ENCODE assay signal across 1 cellular context in the genomic region with DNA sequence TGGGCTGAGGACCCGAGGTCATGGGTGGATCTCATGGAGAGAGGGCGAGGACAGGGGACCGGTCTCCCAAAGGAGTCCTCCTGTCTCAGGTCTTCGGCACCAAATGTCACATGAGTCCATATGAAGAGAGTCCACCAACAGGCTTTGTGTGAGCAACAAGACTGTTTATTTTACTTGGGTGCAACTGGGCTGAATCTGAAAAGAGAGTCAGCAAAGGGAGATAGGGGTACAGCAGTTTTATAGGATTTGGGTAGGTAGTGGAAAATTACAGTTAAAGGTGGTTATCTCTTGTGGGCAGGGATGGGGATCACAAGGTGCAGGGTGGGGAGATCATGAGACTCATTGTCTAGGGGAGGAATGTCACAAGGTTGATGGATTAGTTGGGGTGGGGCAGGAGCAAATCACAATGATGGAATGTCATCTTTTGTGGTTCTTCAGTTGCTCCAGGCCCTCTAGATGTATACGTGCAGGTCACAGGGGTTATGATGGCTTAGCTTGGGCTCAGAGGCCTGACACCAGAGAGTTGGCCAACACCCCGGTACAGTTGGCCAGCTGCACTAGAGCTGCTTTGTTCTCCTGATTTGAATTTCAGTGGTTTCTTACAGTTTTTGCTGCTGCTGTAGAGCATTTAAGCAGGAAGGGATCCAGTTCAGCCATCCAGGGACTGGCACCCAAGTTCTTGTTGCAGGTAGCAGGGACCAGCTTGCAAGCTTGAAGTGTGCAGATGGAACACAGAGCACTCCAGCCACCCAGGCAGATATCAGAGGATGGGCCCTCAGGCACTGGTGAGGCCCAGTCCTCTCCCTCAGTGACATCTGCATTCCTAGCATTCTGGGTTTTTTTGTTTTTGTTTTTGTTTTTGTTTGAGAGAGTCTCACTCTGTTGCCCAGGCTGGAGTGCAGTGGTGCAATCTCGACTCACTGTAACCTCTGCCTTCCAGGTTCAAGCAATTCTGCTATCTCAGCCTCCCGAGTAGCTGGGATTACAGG.
TF ChIP-seq lines count a peak whose summit lies in the region.

No MANE protein-coding gene starts in this region.

TF ChIP-seq in K562, 482 proteins besides CTCF, POLR2A, EP300 and RAD21 (continued from another document and continues in another):
- TF ChIP-seq, protein P1, sequence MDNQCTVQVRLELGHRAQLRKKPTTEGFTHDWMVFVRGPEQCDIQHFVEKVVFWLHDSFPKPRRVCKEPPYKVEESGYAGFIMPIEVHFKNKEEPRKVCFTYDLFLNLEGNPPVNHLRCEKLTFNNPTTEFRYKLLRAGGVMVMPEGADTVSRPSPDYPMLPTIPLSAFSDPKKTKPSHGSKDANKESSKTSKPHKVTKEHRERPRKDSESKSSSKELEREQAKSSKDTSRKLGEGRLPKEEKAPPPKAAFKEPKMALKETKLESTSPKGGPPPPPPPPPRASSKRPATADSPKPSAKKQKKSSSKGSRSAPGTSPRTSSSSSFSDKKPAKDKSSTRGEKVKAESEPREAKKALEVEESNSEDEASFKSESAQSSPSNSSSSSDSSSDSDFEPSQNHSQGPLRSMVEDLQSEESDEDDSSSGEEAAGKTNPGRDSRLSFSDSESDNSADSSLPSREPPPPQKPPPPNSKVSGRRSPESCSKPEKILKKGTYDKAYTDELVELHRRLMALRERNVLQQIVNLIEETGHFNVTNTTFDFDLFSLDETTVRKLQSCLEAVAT (IDR thresholded peaks at IDR 0.05) = peak in 1 of 2 experiments; percentile 82; a peak in 1 of 4 replicates
- TF ChIP-seq ZNF165 (CRISPR knock-in tag; IDR thresholded peaks at IDR 0.05; ENCODE audit: borderline replicate concordance) = peak; percentile 96; the same call in 1 of the 2 replicates
- peak; percentile 91 for TF ChIP-seq BCL6 (CRISPR knock-in tag; IDR thresholded peaks at IDR 0.05)
- TF ChIP-seq, protein P2, sequence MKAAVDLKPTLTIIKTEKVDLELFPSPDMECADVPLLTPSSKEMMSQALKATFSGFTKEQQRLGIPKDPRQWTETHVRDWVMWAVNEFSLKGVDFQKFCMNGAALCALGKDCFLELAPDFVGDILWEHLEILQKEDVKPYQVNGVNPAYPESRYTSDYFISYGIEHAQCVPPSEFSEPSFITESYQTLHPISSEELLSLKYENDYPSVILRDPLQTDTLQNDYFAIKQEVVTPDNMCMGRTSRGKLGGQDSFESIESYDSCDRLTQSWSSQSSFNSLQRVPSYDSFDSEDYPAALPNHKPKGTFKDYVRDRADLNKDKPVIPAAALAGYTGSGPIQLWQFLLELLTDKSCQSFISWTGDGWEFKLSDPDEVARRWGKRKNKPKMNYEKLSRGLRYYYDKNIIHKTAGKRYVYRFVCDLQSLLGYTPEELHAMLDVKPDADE (conservative IDR thresholded peaks at IDR 0.05; ENCODE audit: control insufficient read depth, low read depth, low read length) = no peak
- TF ChIP-seq TEAD2 (tag; IDR thresholded peaks at IDR 0.05) = peak; percentile 17; the same call in 1 of the 2 replicates
- no peak for TF ChIP-seq ZNF764 (CRISPR knock-in tag; IDR thresholded peaks at IDR 0.05; ENCODE audit: low read depth)
- TF ChIP-seq, protein P3, sequence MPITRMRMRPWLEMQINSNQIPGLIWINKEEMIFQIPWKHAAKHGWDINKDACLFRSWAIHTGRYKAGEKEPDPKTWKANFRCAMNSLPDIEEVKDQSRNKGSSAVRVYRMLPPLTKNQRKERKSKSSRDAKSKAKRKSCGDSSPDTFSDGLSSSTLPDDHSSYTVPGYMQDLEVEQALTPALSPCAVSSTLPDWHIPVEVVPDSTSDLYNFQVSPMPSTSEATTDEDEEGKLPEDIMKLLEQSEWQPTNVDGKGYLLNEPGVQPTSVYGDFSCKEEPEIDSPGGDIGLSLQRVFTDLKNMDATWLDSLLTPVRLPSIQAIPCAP (CRISPR knock-in tag; IDR thresholded peaks at IDR 0.05; ENCODE audit: borderline replicate concordance) = no peak
- TF ChIP-seq, protein P4, sequence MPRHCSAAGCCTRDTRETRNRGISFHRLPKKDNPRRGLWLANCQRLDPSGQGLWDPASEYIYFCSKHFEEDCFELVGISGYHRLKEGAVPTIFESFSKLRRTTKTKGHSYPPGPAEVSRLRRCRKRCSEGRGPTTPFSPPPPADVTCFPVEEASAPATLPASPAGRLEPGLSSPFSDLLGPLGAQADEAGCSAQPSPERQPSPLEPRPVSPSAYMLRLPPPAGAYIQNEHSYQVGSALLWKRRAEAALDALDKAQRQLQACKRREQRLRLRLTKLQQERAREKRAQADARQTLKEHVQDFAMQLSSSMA (CRISPR knock-in tag; IDR thresholded peaks at IDR 0.05) = peak; percentile 60; the same call in 1 of the 2 replicates
- TF ChIP-seq, protein P5, sequence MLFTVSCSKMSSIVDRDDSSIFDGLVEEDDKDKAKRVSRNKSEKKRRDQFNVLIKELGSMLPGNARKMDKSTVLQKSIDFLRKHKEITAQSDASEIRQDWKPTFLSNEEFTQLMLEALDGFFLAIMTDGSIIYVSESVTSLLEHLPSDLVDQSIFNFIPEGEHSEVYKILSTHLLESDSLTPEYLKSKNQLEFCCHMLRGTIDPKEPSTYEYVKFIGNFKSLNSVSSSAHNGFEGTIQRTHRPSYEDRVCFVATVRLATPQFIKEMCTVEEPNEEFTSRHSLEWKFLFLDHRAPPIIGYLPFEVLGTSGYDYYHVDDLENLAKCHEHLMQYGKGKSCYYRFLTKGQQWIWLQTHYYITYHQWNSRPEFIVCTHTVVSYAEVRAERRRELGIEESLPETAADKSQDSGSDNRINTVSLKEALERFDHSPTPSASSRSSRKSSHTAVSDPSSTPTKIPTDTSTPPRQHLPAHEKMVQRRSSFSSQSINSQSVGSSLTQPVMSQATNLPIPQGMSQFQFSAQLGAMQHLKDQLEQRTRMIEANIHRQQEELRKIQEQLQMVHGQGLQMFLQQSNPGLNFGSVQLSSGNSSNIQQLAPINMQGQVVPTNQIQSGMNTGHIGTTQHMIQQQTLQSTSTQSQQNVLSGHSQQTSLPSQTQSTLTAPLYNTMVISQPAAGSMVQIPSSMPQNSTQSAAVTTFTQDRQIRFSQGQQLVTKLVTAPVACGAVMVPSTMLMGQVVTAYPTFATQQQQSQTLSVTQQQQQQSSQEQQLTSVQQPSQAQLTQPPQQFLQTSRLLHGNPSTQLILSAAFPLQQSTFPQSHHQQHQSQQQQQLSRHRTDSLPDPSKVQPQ (CRISPR knock-in tag; IDR thresholded peaks at IDR 0.05; ENCODE audit: borderline replicate concordance) = peak; percentile 95
- TF ChIP-seq ZNF239 (CRISPR knock-in tag; IDR thresholded peaks at IDR 0.05) = peak; percentile 87
- TF ChIP-seq FOXP1 (CRISPR knock-in tag; IDR thresholded peaks at IDR 0.05) = peak; percentile 41; the same call in 1 of the 2 replicates
- TF ChIP-seq NFIC (IDR thresholded peaks at IDR 0.05) = no peak
- TF ChIP-seq, protein P6, sequence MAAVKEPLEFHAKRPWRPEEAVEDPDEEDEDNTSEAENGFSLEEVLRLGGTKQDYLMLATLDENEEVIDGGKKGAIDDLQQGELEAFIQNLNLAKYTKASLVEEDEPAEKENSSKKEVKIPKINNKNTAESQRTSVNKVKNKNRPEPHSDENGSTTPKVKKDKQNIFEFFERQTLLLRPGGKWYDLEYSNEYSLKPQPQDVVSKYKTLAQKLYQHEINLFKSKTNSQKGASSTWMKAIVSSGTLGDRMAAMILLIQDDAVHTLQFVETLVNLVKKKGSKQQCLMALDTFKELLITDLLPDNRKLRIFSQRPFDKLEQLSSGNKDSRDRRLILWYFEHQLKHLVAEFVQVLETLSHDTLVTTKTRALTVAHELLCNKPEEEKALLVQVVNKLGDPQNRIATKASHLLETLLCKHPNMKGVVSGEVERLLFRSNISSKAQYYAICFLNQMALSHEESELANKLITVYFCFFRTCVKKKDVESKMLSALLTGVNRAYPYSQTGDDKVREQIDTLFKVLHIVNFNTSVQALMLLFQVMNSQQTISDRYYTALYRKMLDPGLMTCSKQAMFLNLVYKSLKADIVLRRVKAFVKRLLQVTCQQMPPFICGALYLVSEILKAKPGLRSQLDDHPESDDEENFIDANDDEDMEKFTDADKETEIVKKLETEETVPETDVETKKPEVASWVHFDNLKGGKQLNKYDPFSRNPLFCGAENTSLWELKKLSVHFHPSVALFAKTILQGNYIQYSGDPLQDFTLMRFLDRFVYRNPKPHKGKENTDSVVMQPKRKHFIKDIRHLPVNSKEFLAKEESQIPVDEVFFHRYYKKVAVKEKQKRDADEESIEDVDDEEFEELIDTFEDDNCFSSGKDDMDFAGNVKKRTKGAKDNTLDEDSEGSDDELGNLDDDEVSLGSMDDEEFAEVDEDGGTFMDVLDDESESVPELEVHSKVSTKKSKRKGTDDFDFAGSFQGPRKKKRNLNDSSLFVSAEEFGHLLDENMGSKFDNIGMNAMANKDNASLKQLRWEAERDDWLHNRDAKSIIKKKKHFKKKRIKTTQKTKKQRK (IDR thresholded peaks at IDR 0.05; ENCODE audit: borderline replicate concordance, low read depth, low read length) = no peak
- peak; percentile 96 to 97 for TF ChIP-seq TEAD1 (CRISPR knock-in tag; IDR thresholded peaks at IDR 0.05)
- peak; percentile 43; the same call in 1 of the 2 replicates for TF ChIP-seq NR2C2 (CRISPR knock-in tag; IDR thresholded peaks at IDR 0.05)
- peak; percentile 86 for TF ChIP-seq NR2C2 (tag; IDR thresholded peaks at IDR 0.05)
- 0 out of 2 replicates have a peak, but pooled peaks have one; percentile 51 for TF ChIP-seq ETV5 (CRISPR knock-in tag; IDR thresholded peaks at IDR 0.05; ENCODE audit: low read depth)
- TF ChIP-seq, protein P7, sequence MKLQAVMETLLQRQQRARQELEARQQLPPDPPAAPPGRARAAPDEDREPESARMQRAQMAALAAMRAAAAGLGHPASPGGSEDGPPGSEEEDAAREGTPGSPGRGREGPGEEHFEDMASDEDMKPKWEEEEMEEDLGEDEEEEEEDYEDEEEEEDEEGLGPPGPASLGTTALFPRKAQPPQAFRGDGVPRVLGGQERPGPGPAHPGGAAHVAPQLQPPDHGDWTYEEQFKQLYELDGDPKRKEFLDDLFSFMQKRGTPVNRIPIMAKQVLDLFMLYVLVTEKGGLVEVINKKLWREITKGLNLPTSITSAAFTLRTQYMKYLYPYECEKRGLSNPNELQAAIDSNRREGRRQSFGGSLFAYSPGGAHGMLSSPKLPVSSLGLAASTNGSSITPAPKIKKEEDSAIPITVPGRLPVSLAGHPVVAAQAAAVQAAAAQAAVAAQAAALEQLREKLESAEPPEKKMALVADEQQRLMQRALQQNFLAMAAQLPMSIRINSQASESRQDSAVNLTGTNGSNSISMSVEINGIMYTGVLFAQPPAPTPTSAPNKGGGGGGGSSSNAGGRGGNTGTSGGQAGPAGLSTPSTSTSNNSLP (IDR thresholded peaks at IDR 0.05; ENCODE audit: borderline replicate concordance, low read depth, low read length) = no peak
- TF ChIP-seq, protein P8, sequence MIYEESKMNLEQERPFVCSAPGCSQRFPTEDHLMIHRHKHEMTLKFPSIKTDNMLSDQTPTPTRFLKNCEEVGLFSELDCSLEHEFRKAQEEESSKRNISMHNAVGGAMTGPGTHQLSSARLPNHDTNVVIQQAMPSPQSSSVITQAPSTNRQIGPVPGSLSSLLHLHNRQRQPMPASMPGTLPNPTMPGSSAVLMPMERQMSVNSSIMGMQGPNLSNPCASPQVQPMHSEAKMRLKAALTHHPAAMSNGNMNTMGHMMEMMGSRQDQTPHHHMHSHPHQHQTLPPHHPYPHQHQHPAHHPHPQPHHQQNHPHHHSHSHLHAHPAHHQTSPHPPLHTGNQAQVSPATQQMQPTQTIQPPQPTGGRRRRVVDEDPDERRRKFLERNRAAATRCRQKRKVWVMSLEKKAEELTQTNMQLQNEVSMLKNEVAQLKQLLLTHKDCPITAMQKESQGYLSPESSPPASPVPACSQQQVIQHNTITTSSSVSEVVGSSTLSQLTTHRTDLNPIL (CRISPR knock-in tag; IDR thresholded peaks at IDR 0.05) = peak; percentile 91; the same call in 1 of the 2 replicates
- TF ChIP-seq, protein P9, sequence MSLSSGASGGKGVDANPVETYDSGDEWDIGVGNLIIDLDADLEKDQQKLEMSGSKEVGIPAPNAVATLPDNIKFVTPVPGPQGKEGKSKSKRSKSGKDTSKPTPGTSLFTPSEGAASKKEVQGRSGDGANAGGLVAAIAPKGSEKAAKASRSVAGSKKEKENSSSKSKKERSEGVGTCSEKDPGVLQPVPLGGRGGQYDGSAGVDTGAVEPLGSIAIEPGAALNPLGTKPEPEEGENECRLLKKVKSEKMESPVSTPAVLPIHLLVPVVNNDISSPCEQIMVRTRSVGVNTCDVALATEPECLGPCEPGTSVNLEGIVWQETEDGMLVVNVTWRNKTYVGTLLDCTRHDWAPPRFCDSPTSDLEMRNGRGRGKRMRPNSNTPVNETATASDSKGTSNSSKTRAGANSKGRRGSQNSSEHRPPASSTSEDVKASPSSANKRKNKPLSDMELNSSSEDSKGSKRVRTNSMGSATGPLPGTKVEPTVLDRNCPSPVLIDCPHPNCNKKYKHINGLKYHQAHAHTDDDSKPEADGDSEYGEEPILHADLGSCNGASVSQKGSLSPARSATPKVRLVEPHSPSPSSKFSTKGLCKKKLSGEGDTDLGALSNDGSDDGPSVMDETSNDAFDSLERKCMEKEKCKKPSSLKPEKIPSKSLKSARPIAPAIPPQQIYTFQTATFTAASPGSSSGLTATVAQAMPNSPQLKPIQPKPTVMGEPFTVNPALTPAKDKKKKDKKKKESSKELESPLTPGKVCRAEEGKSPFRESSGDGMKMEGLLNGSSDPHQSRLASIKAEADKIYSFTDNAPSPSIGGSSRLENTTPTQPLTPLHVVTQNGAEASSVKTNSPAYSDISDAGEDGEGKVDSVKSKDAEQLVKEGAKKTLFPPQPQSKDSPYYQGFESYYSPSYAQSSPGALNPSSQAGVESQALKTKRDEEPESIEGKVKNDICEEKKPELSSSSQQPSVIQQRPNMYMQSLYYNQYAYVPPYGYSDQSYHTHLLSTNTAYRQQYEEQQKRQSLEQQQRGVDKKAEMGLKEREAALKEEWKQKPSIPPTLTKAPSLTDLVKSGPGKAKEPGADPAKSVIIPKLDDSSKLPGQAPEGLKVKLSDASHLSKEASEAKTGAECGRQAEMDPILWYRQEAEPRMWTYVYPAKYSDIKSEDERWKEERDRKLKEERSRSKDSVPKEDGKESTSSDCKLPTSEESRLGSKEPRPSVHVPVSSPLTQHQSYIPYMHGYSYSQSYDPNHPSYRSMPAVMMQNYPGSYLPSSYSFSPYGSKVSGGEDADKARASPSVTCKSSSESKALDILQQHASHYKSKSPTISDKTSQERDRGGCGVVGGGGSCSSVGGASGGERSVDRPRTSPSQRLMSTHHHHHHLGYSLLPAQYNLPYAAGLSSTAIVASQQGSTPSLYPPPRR (CRISPR knock-in tag; IDR thresholded peaks at IDR 0.05; ENCODE audit: borderline replicate concordance) = peak; percentile 73; the same call in 1 of the 2 replicates
- TF ChIP-seq, protein P10, sequence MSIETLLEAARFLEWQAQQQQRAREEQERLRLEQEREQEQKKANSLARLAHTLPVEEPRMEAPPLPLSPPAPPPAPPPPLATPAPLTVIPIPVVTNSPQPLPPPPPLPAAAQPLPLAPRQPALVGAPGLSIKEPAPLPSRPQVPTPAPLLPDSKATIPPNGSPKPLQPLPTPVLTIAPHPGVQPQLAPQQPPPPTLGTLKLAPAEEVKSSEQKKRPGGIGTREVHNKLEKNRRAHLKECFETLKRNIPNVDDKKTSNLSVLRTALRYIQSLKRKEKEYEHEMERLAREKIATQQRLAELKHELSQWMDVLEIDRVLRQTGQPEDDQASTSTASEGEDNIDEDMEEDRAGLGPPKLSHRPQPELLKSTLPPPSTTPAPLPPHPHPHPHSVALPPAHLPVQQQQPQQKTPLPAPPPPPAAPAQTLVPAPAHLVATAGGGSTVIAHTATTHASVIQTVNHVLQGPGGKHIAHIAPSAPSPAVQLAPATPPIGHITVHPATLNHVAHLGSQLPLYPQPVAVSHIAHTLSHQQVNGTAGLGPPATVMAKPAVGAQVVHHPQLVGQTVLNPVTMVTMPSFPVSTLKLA (conservative IDR thresholded peaks at IDR 0.05) = peak; percentile 25 to 42; a peak in 2 of 4 replicates
- peak; percentile 85 for TF ChIP-seq ZNF140 (CRISPR knock-in tag; IDR thresholded peaks at IDR 0.05)
